ENCODE assay signal across 1 cellular context in genomic region chr19:50449236-50449899, GRCh38.
TF ChIP-seq lines count a peak whose summit lies in the region.

No MANE protein-coding gene starts in this region.

TF ChIP-seq in K562, 482 proteins besides CTCF, POLR2A, EP300 and RAD21:
- no peak for TF ChIP-seq LARP7 (IDR thresholded peaks at IDR 0.05)
- no peak for TF ChIP-seq ZBTB12 (CRISPR knock-in tag; IDR thresholded peaks at IDR 0.05)
- 0 out of 2 replicates have a peak, but pooled peaks have one; percentile 21 for TF ChIP-seq CBFA2T3 (IDR thresholded peaks at IDR 0.05)
- TF ChIP-seq MTF1 (CRISPR knock-in tag; IDR thresholded peaks at IDR 0.05; ENCODE audit: borderline replicate concordance) = no peak
- no peak for TF ChIP-seq TEAD2 (tag; IDR thresholded peaks at IDR 0.05)
- no peak for TF ChIP-seq PML (IDR thresholded peaks at IDR 0.05; ENCODE audit: low read length)
- TF ChIP-seq, protein P1, sequence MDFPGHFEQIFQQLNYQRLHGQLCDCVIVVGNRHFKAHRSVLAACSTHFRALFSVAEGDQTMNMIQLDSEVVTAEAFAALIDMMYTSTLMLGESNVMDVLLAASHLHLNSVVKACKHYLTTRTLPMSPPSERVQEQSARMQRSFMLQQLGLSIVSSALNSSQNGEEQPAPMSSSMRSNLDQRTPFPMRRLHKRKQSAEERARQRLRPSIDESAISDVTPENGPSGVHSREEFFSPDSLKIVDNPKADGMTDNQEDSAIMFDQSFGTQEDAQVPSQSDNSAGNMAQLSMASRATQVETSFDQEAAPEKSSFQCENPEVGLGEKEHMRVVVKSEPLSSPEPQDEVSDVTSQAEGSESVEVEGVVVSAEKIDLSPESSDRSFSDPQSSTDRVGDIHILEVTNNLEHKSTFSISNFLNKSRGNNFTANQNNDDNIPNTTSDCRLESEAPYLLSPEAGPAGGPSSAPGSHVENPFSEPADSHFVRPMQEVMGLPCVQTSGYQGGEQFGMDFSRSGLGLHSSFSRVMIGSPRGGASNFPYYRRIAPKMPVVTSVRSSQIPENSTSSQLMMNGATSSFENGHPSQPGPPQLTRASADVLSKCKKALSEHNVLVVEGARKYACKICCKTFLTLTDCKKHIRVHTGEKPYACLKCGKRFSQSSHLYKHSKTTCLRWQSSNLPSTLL (IDR thresholded peaks at IDR 0.05) = no peak
- peak; percentile 9; the same call in 1 of the 2 replicates for TF ChIP-seq NFIC (IDR thresholded peaks at IDR 0.05)
- 0 out of 2 replicates have a peak, but pooled peaks have one; percentile 5 for TF ChIP-seq CBFA2T2 (conservative IDR thresholded peaks at IDR 0.05)
- no peak for TF ChIP-seq CEBPG (CRISPR knock-in tag; IDR thresholded peaks at IDR 0.05)
- TF ChIP-seq CEBPG (tag; conservative IDR thresholded peaks at IDR 0.05 in 1 of 2, IDR thresholded peaks at IDR 0.05 in 1 of 2) = no peak
- no peak for TF ChIP-seq CHAMP1 (IDR thresholded peaks at IDR 0.05)
